12 cellular contexts compared by ENCODE assay signal in genomic region chr13:80655778-80656518, GRCh38.
"Had no signal": no experiment of that assay in that cellular context is flagged by ENCODE, and none has a peak within 500 bp of the region (broad histone marks: within the 10 kb centered on the region; RNA-seq: fewer than 3 reads in every experiment).

No MANE protein-coding gene starts in this region.

- H3K27ac ChIP-seq: colonic mucosa, gastroesophageal sphincter, pancreas, vagina, VCaP had no signal

- H3K36me3 ChIP-seq: colonic mucosa, gastroesophageal sphincter, pancreas, vagina had no signal

- H3K4me3 ChIP-seq: colonic mucosa, gastroesophageal sphincter, vagina had no signal

- H3K27me3 ChIP-seq: colonic mucosa, pancreas, vagina had no signal

- H3K9me3 ChIP-seq: colonic mucosa, pancreas, vagina had no signal

- DNase-seq: activated CD4-positive, alpha-beta T cell treated with anti-CD3 and anti-CD28 coated beads for 4 hours; activated naive CD4-positive, alpha-beta T cell treated with Interleukin-2 at 50 U/mL for 16 hours; colonic mucosa; effector CD4-positive, alpha-beta T cell; kidney glomerular epithelial cell; pancreas; stimulated activated CD4-positive, alpha-beta T cell treated with anti-CD3 and anti-CD28 coated beads, Interleukin-15, amount 100 ng/mL, for 24 hours; stimulated activated CD4-positive, alpha-beta T cell treated with anti-CD3 and anti-CD28 coated beads, Interleukin-4, amount 100 ng/mL, for 24 hours; T1000 had no signal

- ATAC-seq: gastroesophageal sphincter had no signal
